22 cellular contexts compared by ENCODE assay signal in genomic region chr3:143952569-143953069, GRCh38. TPM values are rescaled to one million over a fixed set of nuclear protein-coding genes. Genes with fewer than 3 reads are reported as not detected.
DNase-seq lines count a peak whose midpoint lies in the region; ATAC-seq, FAIRE-seq and TF ChIP-seq lines count a peak whose summit lies in the region.
"Had no signal": no experiment of that assay in that cellular context is flagged by ENCODE, and none has a peak within 500 bp of the region (broad histone marks: within the 10 kb centered on the region; RNA-seq: fewer than 3 reads in every experiment).

No MANE protein-coding gene starts in this region.

- DNase-seq in NCI-H524 (lab: John Stamatoyannopoulos, UW) (peak; percentile 2 to 28), NCI-H524 treated with DMSO at 0.1 percent for 48 hours (lab: John Stamatoyannopoulos, UW) (no peak), H9 (no peak), GM12878 (ENCODE audit: low read depth, low spot score) (no peak), progenitor cell of endocrine pancreas (ENCODE audit: low spot score, unreplicated experiment) (no peak), mesenchymal stem cell (no peak)
- DNase-seq in activated CD8-positive, alpha-beta memory T cell treated with anti-CD3 and anti-CD28 coated beads for 24 hours, result no peak
- DNase-seq in CD8-positive, alpha-beta memory T cell, result no peak
- DNase-seq: activated CD8-positive, alpha-beta memory T cell treated with anti-CD3 and anti-CD28 coated beads, Interleukin-2, amount 50 U/mL, for 48 hours; amniotic stem cell; gastrocnemius medialis; NCI-H146; NCI-H2171 treated with DMSO at 0.1 percent for 48 hours; Peyer's patch; right cardiac atrium; WERI-Rb-1 had no signal

- POLR2A ChIA-PET in GM12878 (lab: Charles Lee), result interaction anchor here (0.6 kb wide), 1 partner anchor 12 kb away, joined by 3 read pairs; no protein-coding TSS in a partner anchor
- POLR2A ChIA-PET in CD8-positive, alpha-beta memory T cell (lab: Charles Lee), result no interaction called here

- H3K9me3 Mint-ChIP-seq in H9 (no peaks in the 10 kb centered on the region), progenitor cell of endocrine pancreas (ENCODE audit: low read depth) (no peaks in the 10 kb centered on the region)
- no peaks in the 10 kb centered on the region for H3K9me3 Mint-ChIP-seq in CD8-positive, alpha-beta memory T cell

- H3K4ac ChIP-seq in H9 (ENCODE audit: low read depth, low read length) (no peak overlapping the region), mesenchymal stem cell (ENCODE audit: low read depth in 1 of 2, low read length in 2 of 2) (no peak overlapping the region)

- H3K4me3 ChIP-seq in GM12878 (no peak overlapping the region), mesenchymal stem cell (ENCODE audit: insufficient read depth in 1 of 2, low read depth in 1 of 2, low read length in 2 of 2) (no peak overlapping the region)
- H3K4me3 ChIP-seq in CD8-positive, alpha-beta memory T cell (ENCODE audit: low read length), result no peak overlapping the region
- H3K4me3 ChIP-seq: BLaER1, cardiac muscle cell, gastrocnemius medialis, lung, Peyer's patch, SK-N-MC had no signal

- H3K27ac ChIP-seq in H9 (ENCODE audit: insufficient read length, low read depth, low read length) (no peak overlapping the region), GM12878 (ENCODE audit: control insufficient read depth, insufficient read depth) (no peak overlapping the region), mesenchymal stem cell (ENCODE audit: low read length, poor library complexity, severe bottlenecking) (no peak overlapping the region)
- no peak overlapping the region for H3K27ac ChIP-seq in CD8-positive, alpha-beta memory T cell (ENCODE audit: low read depth, low read length)
- H3K27ac ChIP-seq: BLaER1, cardiac muscle cell, epithelial cell of prostate, gastrocnemius medialis, Peyer's patch, SK-N-MC, WERI-Rb-1 had no signal

- H2BK12ac ChIP-seq in H9 (ENCODE audit: insufficient read length, low read depth, low read length) (no peak overlapping the region), mesenchymal stem cell (ENCODE audit: low read length in 2 of 2) (no peak overlapping the region)

- H2BK5ac ChIP-seq in H9 (ENCODE audit: insufficient read length, low read length) (no peak overlapping the region), mesenchymal stem cell (ENCODE audit: low read depth, low read length, poor library complexity, severe bottlenecking) (no peak overlapping the region)

- ATAC-seq in GM12878, result peak; percentile 58; the same call in 1 of the 3 replicates
- ATAC-seq: gastrocnemius medialis, right cardiac atrium had no signal

- H3K36me3 ChIP-seq in GM12878 (ENCODE audit: control insufficient read depth in 2 of 2, insufficient read depth in 2 of 2, low read length in 1 of 2) (no peaks in the 10 kb centered on the region), mesenchymal stem cell (ENCODE audit: control insufficient read depth in 1 of 2, insufficient read depth in 2 of 2, low read depth in 1 of 2, low read length in 2 of 2) (no peaks in the 10 kb centered on the region)
- no peaks in the 10 kb centered on the region for H3K36me3 ChIP-seq in CD8-positive, alpha-beta memory T cell (ENCODE audit: insufficient read depth, low read length)
- H3K36me3 ChIP-seq: BLaER1, cardiac muscle cell, gastrocnemius medialis, Peyer's patch, WERI-Rb-1 had no signal

- H2BK15ac ChIP-seq in H9 (ENCODE audit: low read depth, low read length), result no peak overlapping the region
- H2BK15ac ChIP-seq in mesenchymal stem cell (ENCODE audit: low read depth, poor library complexity, severe bottlenecking), result no peak overlapping the region

- no peak overlapping the region for H2AK5ac ChIP-seq in H9 (ENCODE audit: insufficient read length, low read length)
- H2AK5ac ChIP-seq in mesenchymal stem cell (ENCODE audit: low read length, severe bottlenecking), result no peak overlapping the region

- no peak for TF ChIP-seq POLR2A in GM12878 (IDR thresholded peaks at IDR 0.05; ENCODE audit: low read depth, low read length)

- no peak overlapping the region for H3T11ph ChIP-seq in H9 (ENCODE audit: low read length)

- H4K20me1 ChIP-seq in H9 (ENCODE audit: control insufficient read depth, insufficient read depth, insufficient read length), result no peaks in the 10 kb centered on the region
- H4K20me1 ChIP-seq in GM12878 (ENCODE audit: control insufficient read depth, insufficient read depth), result no peaks in the 10 kb centered on the region
- H4K20me1 ChIP-seq: BLaER1 had no signal

- H4K8ac ChIP-seq in H9 (replicated peaks; ENCODE audit: insufficient read length, low read depth, low read length) (no peak overlapping the region), mesenchymal stem cell (ENCODE audit: low read length) (no peak overlapping the region)

- CTCF ChIA-PET in GM12878 (lab: Yijun Ruan, JAX), result interaction anchor here (1.0 to 1.9 kb wide), 7 partner anchors 12 to 177 kb away, joined by 3 to 15 read pairs (median 5); partner anchors contain the start of gene DIPK2A
- CTCF ChIA-PET in CD8-positive, alpha-beta memory T cell (lab: Charles Lee), result interaction anchor here (0.9 to 1.2 kb wide), 2 partner anchors 19 to 180 kb away, joined by 3 to 5 read pairs; partner anchors contain the start of gene DIPK2A

- H3K9ac ChIP-seq in H9 (ENCODE audit: extremely low read depth, insufficient read length, low read length) (no peak overlapping the region), GM12878 (ENCODE audit: control insufficient read depth, insufficient read depth, low read length) (no peak overlapping the region), mesenchymal stem cell (ENCODE audit: low read length) (no peak overlapping the region)
- H3K9ac ChIP-seq: BLaER1 had no signal

- RAD21 ChIA-PET in GM12878 (lab: Charles Lee; ENCODE audit: unreplicated experiment), result interaction anchor here (1.7 kb wide), 1 partner anchor 68 kb away, joined by 5 read pairs; no protein-coding TSS in a partner anchor

- H3K56ac ChIP-seq in H9 (ENCODE audit: insufficient read length, low read depth, low read length), result no peak overlapping the region

- H2AFZ ChIP-seq in H9 (ENCODE audit: low read length), result no peak overlapping the region
- H2AFZ ChIP-seq in GM12878 (ENCODE audit: control insufficient read depth, low read depth, low read length), result no peak overlapping the region
- no peak overlapping the region for H2AFZ ChIP-seq in mesenchymal stem cell (ENCODE audit: low read depth, low read length)

- no peaks in the 10 kb centered on the region for H3K4me1 ChIP-seq in H9 (ENCODE audit: insufficient read depth, low read length)
- no peaks in the 10 kb centered on the region; the same call in 1 of the 2 replicates for H3K4me1 ChIP-seq in GM12878 (ENCODE audit: control insufficient read depth, insufficient read depth, low read length)
- no peaks in the 10 kb centered on the region for H3K4me1 ChIP-seq in mesenchymal stem cell (ENCODE audit: control insufficient read depth, insufficient read depth, low read depth, low read length)
- H3K4me1 ChIP-seq in CD8-positive, alpha-beta memory T cell (ENCODE audit: insufficient read depth, low read length), result peaks cover 7% of the 10 kb centered on the region
- H3K4me1 ChIP-seq: gastrocnemius medialis, Peyer's patch had no signal

- SMC1A ChIA-PET in GM12878 (lab: Charles Lee; ENCODE audit: uncharacterized antibody, unreplicated experiment), result interaction anchor here (0.6 to 1.9 kb wide), 3 partner anchors 24 to 601 kb away, joined by 3 to 6 read pairs (median 6); no protein-coding TSS in a partner anchor

- H3K79me2 ChIP-seq in H9 (ENCODE audit: insufficient read depth, low read length) (no peaks in the 10 kb centered on the region), GM12878 (ENCODE audit: control insufficient read depth, insufficient read depth, low read length) (no peaks in the 10 kb centered on the region)

- BruUV-seq in GM12878 (replicated peaks; lab: Mats Ljungman, UMichigan), result no TSS peak

- TF ChIP-seq CTCF in H9 (conservative IDR thresholded peaks at IDR 0.05) (peak; percentile 42), GM12878 (IDR thresholded peaks at IDR 0.05 in 2 of 3, conservative IDR thresholded peaks at IDR 0.05 in 1 of 3; ENCODE audit: control insufficient read depth in 2 of 3, extremely low read depth in 1 of 3, insufficient read depth in 1 of 3, low read depth in 3 of 3, low read length in 3 of 3) (peak in 1 of 3 experiments; percentile 25; a peak in 1 of 6 replicates), progenitor cell of endocrine pancreas (IDR thresholded peaks at IDR 0.05; ENCODE audit: unreplicated experiment) (peak; percentile 20)

- H3K27ac Mint-ChIP-seq in H9 (no peak overlapping the region), progenitor cell of endocrine pancreas (no peak overlapping the region)
- no peak overlapping the region for H3K27ac Mint-ChIP-seq in CD8-positive, alpha-beta memory T cell

- TF ChIP-seq RAD21 in GM12878 (IDR thresholded peaks at IDR 0.05; ENCODE audit: insufficient read depth, low read depth, low read length), result no peak

- H3K9me3 ChIP-seq in H9 (ENCODE audit: control insufficient read depth, low read depth, low read length) (no peaks in the 10 kb centered on the region), GM12878 (replicated peaks; ENCODE audit: control insufficient read depth, insufficient read depth, low read length) (no peaks in the 10 kb centered on the region; the same call in 2 of the 3 replicates), mesenchymal stem cell (ENCODE audit: control insufficient read depth, low read length) (no peaks in the 10 kb centered on the region)
- no peaks in the 10 kb centered on the region for H3K9me3 ChIP-seq in CD8-positive, alpha-beta memory T cell (ENCODE audit: low read length)
- H3K9me3 ChIP-seq: BLaER1, gastrocnemius medialis, Peyer's patch had no signal

- H3K36me3 Mint-ChIP-seq in H9 (ENCODE audit: insufficient read depth in 1 of 3, low read depth in 3 of 3), result no peaks in the 10 kb centered on the region
- H3K36me3 Mint-ChIP-seq in progenitor cell of endocrine pancreas (ENCODE audit: insufficient read depth), result no peaks in the 10 kb centered on the region
- no peaks in the 10 kb centered on the region for H3K36me3 Mint-ChIP-seq in CD8-positive, alpha-beta memory T cell

- no peak overlapping the region for H3K4me3 Mint-ChIP-seq in H9
- no peak overlapping the region for H3K4me3 Mint-ChIP-seq in progenitor cell of endocrine pancreas (ENCODE audit: low read depth)
- no peak overlapping the region for H3K4me3 Mint-ChIP-seq in CD8-positive, alpha-beta memory T cell

- in situ Hi-C loops in GM12878 (cut with MboI), result loop anchor here (10.0 kb wide), 2 partner anchors 58 to 178 kb away; no protein-coding TSS in a partner anchor

- no peaks in the 10 kb centered on the region for H3K79me1 ChIP-seq in H9 (ENCODE audit: insufficient read depth, low read depth, low read length, poor library complexity, severe bottlenecking)
- no peaks in the 10 kb centered on the region for H3K79me1 ChIP-seq in mesenchymal stem cell (replicated peaks; ENCODE audit: low read length, poor library complexity, severe bottlenecking)

- no peak overlapping the region for H3K4me2 ChIP-seq in H9 (ENCODE audit: insufficient read depth, insufficient read length, low read length)
- no peak overlapping the region for H3K4me2 ChIP-seq in GM12878 (ENCODE audit: control insufficient read depth, insufficient read depth)
- H3K4me2 ChIP-seq in mesenchymal stem cell (ENCODE audit: low read length, poor library complexity, severe bottlenecking), result no peak overlapping the region
- H3K4me2 ChIP-seq: BLaER1 had no signal

- TF ChIP-seq EP300 in GM12878 (IDR thresholded peaks at IDR 0.05; ENCODE audit: borderline replicate concordance in 1 of 2, control insufficient read depth in 1 of 2, low read depth in 2 of 2, low read length in 2 of 2), result no peak

- H4K5ac ChIP-seq in H9 (ENCODE audit: insufficient read length, low read depth, low read length), result no peak overlapping the region

- H3K4me1 Mint-ChIP-seq in H9, result no peaks in the 10 kb centered on the region
- H3K4me1 Mint-ChIP-seq in progenitor cell of endocrine pancreas (ENCODE audit: low read depth), result peaks cover 4% of the 10 kb centered on the region
- peaks cover 13 to 18% (median 15%) of the 10 kb centered on the region in 3 donors for H3K4me1 Mint-ChIP-seq in CD8-positive, alpha-beta memory T cell

- no peak overlapping the region for H4K91ac ChIP-seq in H9 (ENCODE audit: insufficient read length, low read depth, low read length)
- H4K91ac ChIP-seq in mesenchymal stem cell (ENCODE audit: low read length), result no peak overlapping the region

- H3K23me2 ChIP-seq in H9 (ENCODE audit: insufficient read length, low read depth, low read length, poor library complexity, severe bottlenecking), result no peaks in the 10 kb centered on the region

- H2BK120ac ChIP-seq in H9 (ENCODE audit: low read depth, low read length, poor library complexity, severe bottlenecking), result no peak overlapping the region
- H2BK120ac ChIP-seq in mesenchymal stem cell (ENCODE audit: low read depth, low read length), result no peak overlapping the region

- H3K14ac ChIP-seq in H9 (ENCODE audit: insufficient read depth, low read length), result no peak overlapping the region
- H3K14ac ChIP-seq in mesenchymal stem cell (ENCODE audit: low read length in 2 of 2), result no peak overlapping the region

- intact Hi-C loops in GM12878 (cut with micrococcal nuclease; ENCODE audit: unreplicated experiment), result no loop called here

- no peaks in the 10 kb centered on the region for H3K27me3 Mint-ChIP-seq in H9 (ENCODE audit: low read depth)
- no peaks in the 10 kb centered on the region for H3K27me3 Mint-ChIP-seq in progenitor cell of endocrine pancreas
- H3K27me3 Mint-ChIP-seq in CD8-positive, alpha-beta memory T cell, result peaks cover under 1 to 26% of the 10 kb centered on the region in 2 donors

- H3K23ac ChIP-seq in H9 (ENCODE audit: insufficient read length, low read depth, low read length) (no peak overlapping the region), mesenchymal stem cell (ENCODE audit: low read length in 2 of 2) (no peak overlapping the region)

- no peak for FAIRE-seq in GM12878 (lab: Jason Lieb, UNC)
- FAIRE-seq: G401.6 had no signal

- H3K18ac ChIP-seq in H9 (ENCODE audit: insufficient read length, low read depth, low read length), result no peak overlapping the region
- H3K18ac ChIP-seq in mesenchymal stem cell (ENCODE audit: low read depth in 1 of 2, low read length in 2 of 2), result no peak overlapping the region

- H3K27me3 ChIP-seq in H9 (ENCODE audit: insufficient read depth, low read length) (no peaks in the 10 kb centered on the region), GM12878 (replicated peaks in 1 of 2; ENCODE audit: control insufficient read depth in 2 of 2, insufficient read depth in 2 of 2, low read length in 1 of 2) (no peaks in the 10 kb centered on the region), mesenchymal stem cell (ENCODE audit: control insufficient read depth in 1 of 2, insufficient read depth in 1 of 2, low read length in 2 of 2) (no peaks in the 10 kb centered on the region)
- H3K27me3 ChIP-seq in CD8-positive, alpha-beta memory T cell (ENCODE audit: insufficient read depth, low read length, poor library complexity, severe bottlenecking), result peaks cover 4% of the 10 kb centered on the region
- H3K27me3 ChIP-seq: BLaER1, cardiac muscle cell, gastrocnemius medialis, Peyer's patch had no signal

- H2BK20ac ChIP-seq in H9 (ENCODE audit: low read depth, low read length, poor library complexity, severe bottlenecking), result no peak overlapping the region

- no CpG with 5 or more reads among the region's 4 CpGs for WGBS in H9 (ENCODE audit: extremely low coverage, insufficient read length, low lambda C conversion rate)
- WGBS in GM12878 (ENCODE audit: insufficient coverage, insufficient replicate concordance, low lambda C conversion rate, missing lambda C conversion rate), result 50% methylated on average over 4 of the region's 4 CpGs
- WGBS in mesenchymal stem cell, result 89% methylated on average over 3 of the region's 4 CpGs

RNA-seq across cellular contexts. Expression of gene DIPK2A, which starts 19.0 kb away (rescaled TPM):
- 22.0 and 22.9 TPM in 2 replicates for total RNA-seq in H9 (2021)
- total RNA-seq in GM12878 (2013; cell fraction: nucleolus; rRNA removed), result 23.0 and 26.6 TPM in 2 replicates
- total RNA-seq in GM12878 (2014; rRNA removed), result 28.5 and 36.4 TPM in 2 replicates
- 15.4 and 15.8 TPM in 2 replicates for total RNA-seq in GM12878 (2014; rRNA removed; fragmentation: Illumina TruSeq; extraction: Trizol)
- 15.6 and 17.3 TPM in 2 replicates for total RNA-seq in GM12878 (2021)
- 3.6 TPM for polyA plus RNA-seq in GM12878 (2011; ENCODE audit: low read depth)
- 7.3 and 12.9 TPM in 2 replicates for polyA plus RNA-seq in GM12878 (2011; rRNA removed)
- polyA plus RNA-seq in GM12878 (2011; cell fraction: cytosol; rRNA removed), result 6.1 and 8.6 TPM in 2 replicates
- 10.5 and 11.1 TPM in 2 replicates for polyA plus RNA-seq in GM12878 (2011; cell fraction: nucleus; rRNA removed)
- 10.7 and 11.5 TPM in 2 replicates for polyA plus RNA-seq in GM12878 (2012)
- polyA plus RNA-seq in GM12878 (2014; fragmentation: Illumina TruSeq; extraction: Trizol), result 11.4 and 15.5 TPM in 2 replicates
- 10 to 100 TPM in 1 of 2 experiments, 1 to 10 TPM in 1; 4.6 to 14.5 TPM for polyA plus RNA-seq in GM12878 (2014; fragmentation: Nextera tagmentation; extraction: Ambion mirVana)
- 8.8 and 11.5 TPM in 2 replicates for polyA plus RNA-seq in GM12878 (2014; rRNA removed)
- polyA plus RNA-seq in GM12878 (2016; fragmentation: Nextera tagmentation; extraction: Ambion mirVana), result 10 to 100 TPM; 15.9 to 21.9 TPM
- 12.8 and 13.2 TPM in 2 replicates for polyA minus RNA-seq in GM12878 (2011; rRNA and poly(A)+ RNA removed)
- 13.3 and 14.3 TPM in 2 replicates for polyA minus RNA-seq in GM12878 (2011; cell fraction: cytosol; rRNA and poly(A)+ RNA removed)
- 37.1 and 62.5 TPM in 2 replicates for polyA minus RNA-seq in GM12878 (2011; cell fraction: nucleus; rRNA and poly(A)+ RNA removed)
- total RNA-seq in progenitor cell of endocrine pancreas, result 35.4 and 37.0 TPM in 2 replicates
- polyA plus RNA-seq in mesenchymal stem cell (2013, experiment 1 of 2), result 9.7 TPM
- 10.4 TPM for polyA plus RNA-seq in mesenchymal stem cell (2013, experiment 2 of 2)
- 10 to 100 TPM in 1 of 2 experiments, 1 to 10 TPM in 1; 8.1 to 10.7 TPM for total RNA-seq in CD8-positive, alpha-beta memory T cell
- polyA plus RNA-seq in CD8-positive, alpha-beta memory T cell, result 9.0 TPM

Comparison
In these comparisons a context has a peak if more than half of its experiments do, and no peak if none do; other contexts are left out.
1. DNase-seq: peak in NCI-H524 (2 of 2); none in NCI-H524 treated with DMSO at 0.1 percent for 48 hours (single experiment), H9 (single experiment), GM12878 (single experiment), progenitor cell of endocrine pancreas (single experiment), mesenchymal stem cell (single experiment), activated CD8-positive, alpha-beta memory T cell treated with anti-CD3 and anti-CD28 coated beads for 24 hours (single experiment) and CD8-positive, alpha-beta memory T cell (0 of 5).